In genomic region chr9:98730914-98731313, GRCh38 we compare ENCODE assay signal across 35 cellular contexts. TPM values are rescaled to one million over a fixed set of nuclear protein-coding genes. Genes with fewer than 3 reads are reported as not detected.
"Had no signal": no experiment of that assay in that cellular context is flagged by ENCODE, and none has a peak within 500 bp of the region (broad histone marks: within the 10 kb centered on the region; RNA-seq: fewer than 3 reads in every experiment).

No MANE protein-coding gene starts in this region.

- H3K27ac Mint-ChIP-seq: activated CD4-positive, alpha-beta T cell treated with anti-CD3 and anti-CD28 coated beads, Interleukin-2, amount 10 ng/mL, durations not matched to agents 24 days and 14 days; activated CD8-positive, alpha-beta T cell treated with anti-CD3 and anti-CD28 coated beads for 36 hours; activated naive CD4-positive, alpha-beta T cell treated with anti-CD3 and anti-CD28 coated beads, Interleukin-2, amount 50 U/mL, for 24 hours; activated T-cell treated with anti-CD3 and anti-CD28 coated beads, Interleukin-2, amount 50 U/mL, for 72 hours; activated T-helper 17 cell treated with anti-CD3 and anti-CD28 coated beads, Interleukin-2, amount 50 U/mL, for 72 hours had no signal

- H3K36me3 Mint-ChIP-seq: activated naive CD4-positive, alpha-beta T cell treated with anti-CD3 and anti-CD28 coated beads, Interleukin-2, amount 50 U/mL, for 24 hours had no signal

- H3K9me3 Mint-ChIP-seq: activated CD4-positive, alpha-beta T cell treated with anti-CD3 and anti-CD28 coated beads, Interleukin-2, amount 10 ng/mL, durations not matched to agents 24 days and 14 days; activated CD8-positive, alpha-beta T cell treated with anti-CD3 and anti-CD28 coated beads for 36 hours; activated naive CD4-positive, alpha-beta T cell treated with anti-CD3 and anti-CD28 coated beads, Interleukin-2, amount 50 U/mL, for 24 hours; activated T-cell treated with anti-CD3 and anti-CD28 coated beads, Interleukin-2, amount 50 U/mL, for 72 hours; activated T-helper 17 cell treated with anti-CD3 and anti-CD28 coated beads, Interleukin-2, amount 50 U/mL, for 72 hours; brain had no signal

- H3K27me3 Mint-ChIP-seq: activated CD8-positive, alpha-beta T cell treated with anti-CD3 and anti-CD28 coated beads for 36 hours; brain had no signal

- DNase-seq: activated CD4-positive, alpha-beta T cell treated with anti-CD3 and anti-CD28 coated beads, Interleukin-2, amount 10 ng/mL, durations not matched to agents 24 days and 14 days; activated CD4-positive, alpha-beta T cell treated with anti-CD3 and anti-CD28 coated beads, Interleukin-2, amount 50 U/mL, for 4 hours; activated CD8-positive, alpha-beta T cell treated with anti-CD3 and anti-CD28 coated beads for 36 hours; activated effector memory CD4-positive, alpha-beta T cell treated with anti-CD3 and anti-CD28 coated beads, Interleukin-2, amount 50 U/mL, for 16 hours; activated naive CD4-positive, alpha-beta T cell; activated T-cell treated with anti-CD3 and anti-CD28 coated beads, Interleukin-2, amount 50 U/mL, for 1 hour; activated T-cell treated with anti-CD3 and anti-CD28 coated beads, Interleukin-2, amount 50 U/mL, for 72 hours; adrenal gland; anterior cingulate cortex; central memory CD4-positive, alpha-beta T cell; Kasumi-1; MG63; NCI-H1092; NCI-H1436 treated with DMSO at 0.1 percent for 48 hours; NCI-H1694 treated with DMSO at 0.1 percent for 48 hours; NCI-H2029; NCI-H2107; NCI-H2171; NCI-H510A; NCI-H526; NCI-H748 treated with DMSO at 0.1 percent for 48 hours; SHP77; SJCRH30; T1000 had no signal

- H3K27me3 ChIP-seq: MG63, SJCRH30 had no signal

- ATAC-seq: activated CD8-positive, alpha-beta T cell treated with anti-CD3 and anti-CD28 coated beads for 36 hours; activated T-helper 17 cell treated with anti-CD3 and anti-CD28 coated beads, Interleukin-2, amount 50 U/mL, for 72 hours; Panc1 had no signal

- FAIRE-seq: bronchial epithelial cell, TTC549 had no signal

- H3K4me3 ChIP-seq: adrenal gland, MG63, SJCRH30, SK-N-MC had no signal

- H3K4me3 Mint-ChIP-seq: activated CD4-positive, alpha-beta T cell treated with anti-CD3 and anti-CD28 coated beads, Interleukin-2, amount 10 ng/mL, durations not matched to agents 24 days and 14 days; activated CD8-positive, alpha-beta T cell treated with anti-CD3 and anti-CD28 coated beads for 36 hours; activated naive CD4-positive, alpha-beta T cell treated with anti-CD3 and anti-CD28 coated beads, Interleukin-2, amount 50 U/mL, for 24 hours; activated T-cell treated with anti-CD3 and anti-CD28 coated beads, Interleukin-2, amount 50 U/mL, for 72 hours; activated T-helper 17 cell treated with anti-CD3 and anti-CD28 coated beads, Interleukin-2, amount 50 U/mL, for 72 hours; brain had no signal

- H3K9me3 ChIP-seq: adrenal gland, MG63, SJCRH30 had no signal

- H3K4me1 ChIP-seq: adrenal gland, SJCRH30 had no signal

- H3K36me3 ChIP-seq: SJCRH30 had no signal

- H3K27ac ChIP-seq: adrenal gland, SJCRH30, SK-N-MC had no signal

- H3K4me1 Mint-ChIP-seq: activated CD4-positive, alpha-beta T cell treated with anti-CD3 and anti-CD28 coated beads, Interleukin-2, amount 10 ng/mL, durations not matched to agents 24 days and 14 days; activated naive CD4-positive, alpha-beta T cell treated with anti-CD3 and anti-CD28 coated beads, Interleukin-2, amount 50 U/mL, for 24 hours; activated T-helper 17 cell treated with anti-CD3 and anti-CD28 coated beads, Interleukin-2, amount 50 U/mL, for 72 hours had no signal

RNA-seq across cellular contexts. Expression of gene GABBR2, which starts 22.2 kb away (rescaled TPM):
- total RNA-seq: activated CD4-positive, alpha-beta T cell treated with anti-CD3 and anti-CD28 coated beads, Interleukin-2, amount 10 ng/mL, durations not matched to agents 24 days and 14 days; activated CD8-positive, alpha-beta memory T cell treated with anti-CD3 and anti-CD28 coated beads for 36 hours; activated CD8-positive, alpha-beta T cell treated with anti-CD3 and anti-CD28 coated beads for 36 hours; activated T-cell treated with anti-CD3 and anti-CD28 coated beads, Interleukin-2, amount 50 U/mL, for 72 hours; activated T-helper 17 cell treated with anti-CD3 and anti-CD28 coated beads, Interleukin-2, amount 50 U/mL, for 72 hours; bronchial epithelial cell; RPMI7951; SJCRH30; T-helper 1 cell treated with Interleukin-12 subunit alpha and Interleukin-12 subunit beta and Interleukin-4 antibody, amounts not matched to agents 30 ng/mL and 1 ng/mL, for 36 hours; T-helper 2 cell treated with Interferon-gamma antibody and Interleukin-4, amounts not matched to agents 100 ng/mL and 5 ng/mL, for 36 hours had no signal
